Comparison of ENCODE assay signal across 8 cellular contexts in the genomic region with DNA sequence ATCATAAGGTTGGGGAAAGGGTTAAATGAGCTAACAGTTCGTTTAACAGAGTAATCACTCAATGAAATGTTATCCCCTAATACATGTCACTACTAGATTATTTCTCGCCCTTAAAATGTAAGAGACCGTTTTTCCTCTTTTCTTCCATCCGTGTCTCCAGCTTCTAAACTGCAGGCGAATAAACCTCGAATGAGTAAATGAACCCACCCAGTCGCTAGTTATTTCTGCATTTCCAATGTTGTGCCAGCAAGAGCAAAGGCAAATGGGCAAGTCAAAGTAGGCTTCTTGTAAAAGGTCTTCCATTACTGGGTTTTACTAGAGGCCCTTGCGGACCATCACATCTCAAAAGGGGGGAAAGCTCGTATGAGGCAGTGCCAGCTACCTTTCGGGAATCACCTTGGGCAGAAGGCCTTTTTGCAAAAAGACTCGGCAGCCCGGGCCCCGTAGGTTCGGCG. TPM values are rescaled to one million over a fixed set of nuclear protein-coding genes. Genes with fewer than 3 reads are reported as not detected.
DNase-seq lines count a peak whose midpoint lies in the region; ATAC-seq, FAIRE-seq and TF ChIP-seq lines count a peak whose summit lies in the region.

No MANE protein-coding gene starts in this region.

- no peak for ATAC-seq in CD4-positive, CD25-positive, alpha-beta regulatory T cell (ENCODE audit: low read depth in 2 of 2)
- ATAC-seq in HG03103 (IDR thresholded peaks at IDR 0.05; ENCODE audit: low read depth, unreplicated experiment) (peak; percentile 0), body of pancreas (no peak)

- 5 to 9% methylated on average over 14 to 15 of the region's 15 CpGs for WGBS in body of pancreas, 2 donors

- peak overlapping the region; percentile 85 for H3K4me3 ChIP-seq in CD4-positive, CD25-positive, alpha-beta regulatory T cell (ENCODE audit: low read depth, low read length)
- H3K4me3 ChIP-seq in body of pancreas = peak overlapping the region in 1 of 2 donors; percentile 93
- peak overlapping the region; percentile 83 to 90 for H3K4me3 ChIP-seq in mucosa of rectum (ENCODE audit: low read length in 2 of 2)

- no peak for TF ChIP-seq POLR2A in body of pancreas (IDR thresholded peaks at IDR 0.05)

- peak overlapping the region; percentile 86 to 94 (median 91) for H3K4me3 Mint-ChIP-seq in CD4-positive, CD25-positive, alpha-beta regulatory T cell

- no peak for DNase-seq in CD4-positive, CD25-positive, alpha-beta regulatory T cell
- DNase-seq in body of pancreas (no peak), EL (no peak), frontal cortex (ENCODE audit: low spot score in 2 of 2) (no peak), 8988T (no peak), SW480 (ENCODE audit: low spot score) (no peak)

- no peaks in the 10 kb centered on the region for H3K9me3 ChIP-seq in CD4-positive, CD25-positive, alpha-beta regulatory T cell (ENCODE audit: control insufficient read depth in 2 of 2, low read length in 2 of 2)
- H3K9me3 ChIP-seq in body of pancreas = no peaks in the 10 kb centered on the region
- no peaks in the 10 kb centered on the region for H3K9me3 ChIP-seq in mucosa of rectum (ENCODE audit: control insufficient read depth in 2 of 2, low read length in 2 of 2)

- H3K27ac Mint-ChIP-seq in CD4-positive, CD25-positive, alpha-beta regulatory T cell = peak overlapping the region; percentile 89 to 97 (median 96)

- peaks cover 9% of the 10 kb centered on the region for H3K27me3 Mint-ChIP-seq in CD4-positive, CD25-positive, alpha-beta regulatory T cell

- intact Hi-C loops in body of pancreas (cut with DNase I) = no loop called here

- no peak for FAIRE-seq in frontal cortex (lab: Jason Lieb, UNC)

- H3K9me3 Mint-ChIP-seq in CD4-positive, CD25-positive, alpha-beta regulatory T cell = peaks cover 0 to 1% (median 0%) of the 10 kb centered on the region in 7 donors

- H3K4me1 ChIP-seq in CD4-positive, CD25-positive, alpha-beta regulatory T cell (ENCODE audit: control insufficient read depth, insufficient read depth, low read length, poor library complexity, severe bottlenecking) = peaks cover 34% of the 10 kb centered on the region
- H3K4me1 ChIP-seq in body of pancreas (peaks cover 48% of the 10 kb centered on the region), mucosa of rectum (ENCODE audit: control insufficient read depth in 2 of 2, insufficient read depth in 2 of 2, low read length in 2 of 2) (peaks cover 13 to 26% of the 10 kb centered on the region in 2 donors)

- H3K4me1 Mint-ChIP-seq in CD4-positive, CD25-positive, alpha-beta regulatory T cell = peaks cover 40 to 47% (median 44%) of the 10 kb centered on the region in 4 donors

- TF ChIP-seq CTCF in body of pancreas (IDR thresholded peaks at IDR 0.05) = no peak

- H3K9ac ChIP-seq in mucosa of rectum (ENCODE audit: low read depth in 1 of 2, low read length in 2 of 2) = peak overlapping the region; percentile 72 to 96

- H3K27me3 ChIP-seq in CD4-positive, CD25-positive, alpha-beta regulatory T cell (ENCODE audit: control insufficient read depth, insufficient read depth, low read length) = no peaks in the 10 kb centered on the region
- H3K27me3 ChIP-seq in body of pancreas (no peaks in the 10 kb centered on the region), mucosa of rectum (ENCODE audit: control insufficient read depth in 2 of 2, insufficient read depth in 2 of 2, low read length in 2 of 2) (no peaks in the 10 kb centered on the region)

- no peaks in the 10 kb centered on the region for H3K36me3 ChIP-seq in CD4-positive, CD25-positive, alpha-beta regulatory T cell (ENCODE audit: control insufficient read depth, insufficient read depth, low read length)
- H3K36me3 ChIP-seq in body of pancreas (replicated peaks in 1 of 2; ENCODE audit: insufficient read depth in 1 of 2, low read depth in 2 of 2) (no peaks in the 10 kb centered on the region), mucosa of rectum (ENCODE audit: control insufficient read depth in 2 of 2, insufficient read depth in 2 of 2, low read length in 2 of 2) (no peaks in the 10 kb centered on the region)

- no peaks in the 10 kb centered on the region for H3K36me3 Mint-ChIP-seq in CD4-positive, CD25-positive, alpha-beta regulatory T cell

- H3K27ac ChIP-seq in CD4-positive, CD25-positive, alpha-beta regulatory T cell (ENCODE audit: insufficient read depth, low read length, poor library complexity, severe bottlenecking) = peak overlapping the region; percentile 80
- H3K27ac ChIP-seq in body of pancreas = peak overlapping the region; percentile 92 to 98 (median 96)
- peak overlapping the region; percentile 93 for H3K27ac ChIP-seq in mucosa of rectum (ENCODE audit: low read depth in 2 of 2, low read length in 2 of 2)

RNA-seq across cellular contexts. Expression of gene SMAP1, which starts 0.4 kb away (rescaled TPM):
- total RNA-seq in CD4-positive, CD25-positive, alpha-beta regulatory T cell = 35.2 TPM
- polyA plus RNA-seq in CD4-positive, CD25-positive, alpha-beta regulatory T cell = 10 to 100 TPM; 17.5 to 28.5 (median 23.9) TPM
- total RNA-seq in body of pancreas = 10 to 100 TPM; 22.1 to 34.3 TPM
- 71.3 TPM for total RNA-seq in frontal cortex
